ENCODE assay signal across 14 cellular contexts in genomic region chr11:92455221-92455790, GRCh38.
"Had no signal": no experiment of that assay in that cellular context is flagged by ENCODE, and none has a peak within 500 bp of the region (broad histone marks: within the 10 kb centered on the region; RNA-seq: fewer than 3 reads in every experiment).

No MANE protein-coding gene starts in this region.

- H3K9me3 ChIP-seq: colonic mucosa, pancreas, sigmoid colon, tibial artery had no signal

- H3K27ac ChIP-seq: colonic mucosa, pancreas, sigmoid colon, tibial artery had no signal

- H3K27me3 ChIP-seq: colonic mucosa, pancreas, sigmoid colon, tibial artery had no signal

- H3K4me3 ChIP-seq: colonic mucosa, pancreas, sigmoid colon, tibial artery had no signal

- DNase-seq: activated CD4-positive, alpha-beta T cell treated with anti-CD3 and anti-CD28 coated beads, Interleukin-2, amount 10 ng/mL, durations not matched to agents 24 days and 14 days; activated CD4-positive, CD25-positive, alpha-beta regulatory T cell; activated CD8-positive, alpha-beta memory T cell treated with anti-CD3 and anti-CD28 coated beads, Interleukin-2, amount 50 U/mL, for 48 hours; activated gamma-delta T cell treated with Interleukin-2 at 50 U/mL for 16 hours; activated naive CD8-positive, alpha-beta T cell treated with anti-CD3 and anti-CD28 coated beads for 36 hours; activated T-cell treated with anti-CD3 and anti-CD28 coated beads, Interleukin-2, amount 50 U/mL, for 72 hours; central memory CD4-positive, alpha-beta T cell; colonic mucosa; hippocampal formation; naive thymus-derived CD4-positive, alpha-beta T cell; pancreas; sigmoid colon; stimulated activated CD4-positive, alpha-beta T cell treated with anti-CD3 and anti-CD28 coated beads, Interleukin-2, amount 100 ng/mL, for 24 hours; tibial artery had no signal

- H3K4me1 ChIP-seq: colonic mucosa, pancreas, sigmoid colon had no signal

- H3K36me3 ChIP-seq: colonic mucosa, pancreas, sigmoid colon, tibial artery had no signal
